In the genomic region with DNA sequence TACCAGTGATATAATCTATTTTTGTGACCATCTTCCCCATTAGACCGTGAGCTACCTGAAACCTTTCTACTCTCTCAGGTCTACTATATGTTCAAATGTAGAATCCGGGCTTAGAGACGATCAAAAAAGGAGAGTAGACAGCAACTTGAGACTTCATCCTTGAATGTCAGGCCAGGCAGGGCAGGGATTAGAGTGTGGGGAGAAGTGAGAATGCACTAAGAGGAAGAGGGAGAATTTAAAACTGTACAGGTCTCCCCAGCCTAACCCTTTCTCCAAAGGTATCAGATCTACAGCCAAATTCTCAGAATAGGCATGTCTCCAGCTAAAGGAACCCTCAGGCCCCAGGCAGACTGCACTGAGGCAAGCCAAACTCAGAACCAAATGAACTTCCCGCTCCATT, we compare ENCODE assay signal across 9 cellular contexts. TPM values are rescaled to one million over a fixed set of nuclear protein-coding genes. Genes with fewer than 3 reads are reported as not detected.
DNase-seq lines count a peak whose midpoint lies in the region; ATAC-seq and TF ChIP-seq lines count a peak whose summit lies in the region.
"Had no signal": no experiment of that assay in that cellular context is flagged by ENCODE, and none has a peak within 500 bp of the region (broad histone marks: within the 10 kb centered on the region; RNA-seq: fewer than 3 reads in every experiment).

No MANE protein-coding gene starts in this region.

- no peak for DNase-seq in activated CD4-positive, alpha-beta T cell treated with anti-CD3 and anti-CD28 coated beads, Interleukin-2, amount 10 ng/mL, durations not matched to agents 7 days and 5 days
- DNase-seq in activated CD4-positive, alpha-beta T cell treated with anti-CD3 and anti-CD28 coated beads for 1 hour, result no peak
- DNase-seq in activated naive CD8-positive, alpha-beta T cell treated with anti-CD3 and anti-CD28 coated beads, Interleukin-2, amount 10 ng/mL, durations not matched to agents 7 days and 5 days, result no peak
- DNase-seq in kidney epithelial cell (ENCODE audit: low read depth), result no peak
- no peak for DNase-seq in hypothalamus (lab: John Stamatoyannopoulos, UW)
- DNase-seq in NCI-H748 treated with DMSO at 0.1 percent for 48 hours (lab: John Stamatoyannopoulos, UW), result no peak
- DNase-seq: DMS153 had no signal

- H3K36me3 Mint-ChIP-seq in activated CD4-positive, alpha-beta T cell treated with anti-CD3 and anti-CD28 coated beads, Interleukin-2, amount 10 ng/mL, durations not matched to agents 7 days and 5 days (ENCODE audit: low read depth), result peaks cover 48% of the 10 kb centered on the region
- H3K36me3 Mint-ChIP-seq in activated naive CD8-positive, alpha-beta T cell treated with anti-CD3 and anti-CD28 coated beads, Interleukin-2, amount 10 ng/mL, durations not matched to agents 7 days and 5 days, result peaks cover 17% of the 10 kb centered on the region

- 48% methylated on average over 4 of the region's 4 CpGs for WGBS in thymus

- H3K36me3 ChIP-seq in kidney epithelial cell (ENCODE audit: control insufficient read depth, insufficient read depth, low read length) (no peaks in the 10 kb centered on the region), thymus (ENCODE audit: control insufficient read depth, insufficient read depth) (peaks cover 24% of the 10 kb centered on the region)

- no peak for TF ChIP-seq CTCF in kidney epithelial cell (IDR thresholded peaks at IDR 0.05; ENCODE audit: insufficient read depth, low read length, poor library complexity, severe bottlenecking)

- no peak for ATAC-seq in activated naive CD8-positive, alpha-beta T cell treated with anti-CD3 and anti-CD28 coated beads, Interleukin-2, amount 10 ng/mL, durations not matched to agents 7 days and 5 days (ENCODE audit: low read depth)
- ATAC-seq in GM21619 (IDR thresholded peaks at IDR 0.05; ENCODE audit: unreplicated experiment), result no peak

- peak overlapping the region; percentile 90 for H3K27ac Mint-ChIP-seq in activated CD4-positive, alpha-beta T cell treated with anti-CD3 and anti-CD28 coated beads, Interleukin-2, amount 10 ng/mL, durations not matched to agents 7 days and 5 days
- peak overlapping the region; percentile 91 for H3K27ac Mint-ChIP-seq in activated naive CD8-positive, alpha-beta T cell treated with anti-CD3 and anti-CD28 coated beads, Interleukin-2, amount 10 ng/mL, durations not matched to agents 7 days and 5 days

- no peaks in the 10 kb centered on the region for H3K27me3 Mint-ChIP-seq in activated CD4-positive, alpha-beta T cell treated with anti-CD3 and anti-CD28 coated beads, Interleukin-2, amount 10 ng/mL, durations not matched to agents 7 days and 5 days
- H3K27me3 Mint-ChIP-seq in activated naive CD8-positive, alpha-beta T cell treated with anti-CD3 and anti-CD28 coated beads, Interleukin-2, amount 10 ng/mL, durations not matched to agents 7 days and 5 days, result no peaks in the 10 kb centered on the region

- H3K27ac ChIP-seq in thymus (ENCODE audit: low read depth), result no peak overlapping the region

- CTCF ChIA-PET in activated CD4-positive, alpha-beta T cell treated with anti-CD3 and anti-CD28 coated beads, Interleukin-2, amount 10 ng/mL, durations not matched to agents 7 days and 5 days (lab: Charles Lee), result interaction anchor here (0.8 to 2.6 kb wide), 6 partner anchors 9 to 47 kb away, joined by 3 to 17 read pairs (median 4); partner anchors contain the start of gene ANAPC15

- H3K4me3 ChIP-seq in kidney epithelial cell (ENCODE audit: low read depth, low read length) (peak overlapping the region; percentile 66), thymus (ENCODE audit: low read length) (peak overlapping the region; percentile 67)

- H3K27me3 ChIP-seq in kidney epithelial cell (ENCODE audit: control insufficient read depth, insufficient read depth, low read length) (no peaks in the 10 kb centered on the region), thymus (ENCODE audit: control insufficient read depth, insufficient read depth) (no peaks in the 10 kb centered on the region)

- no peaks in the 10 kb centered on the region for H3K9me3 ChIP-seq in thymus (ENCODE audit: control insufficient read depth)

- peak overlapping the region; percentile 86 for H3K4me3 Mint-ChIP-seq in activated CD4-positive, alpha-beta T cell treated with anti-CD3 and anti-CD28 coated beads, Interleukin-2, amount 10 ng/mL, durations not matched to agents 7 days and 5 days
- H3K4me3 Mint-ChIP-seq in activated naive CD8-positive, alpha-beta T cell treated with anti-CD3 and anti-CD28 coated beads, Interleukin-2, amount 10 ng/mL, durations not matched to agents 7 days and 5 days, result peak overlapping the region; percentile 97

- POLR2A ChIA-PET in activated CD4-positive, alpha-beta T cell treated with anti-CD3 and anti-CD28 coated beads, Interleukin-2, amount 10 ng/mL, durations not matched to agents 7 days and 5 days (lab: Charles Lee), result no interaction called here
- POLR2A ChIA-PET in activated naive CD8-positive, alpha-beta T cell treated with anti-CD3 and anti-CD28 coated beads, Interleukin-2, amount 10 ng/mL, durations not matched to agents 7 days and 5 days (lab: Charles Lee), result interaction anchor here (0.8 to 4.7 kb wide), 4 partner anchors 10 to 21 kb away, joined by 3 to 27 read pairs (median 4); partner anchors contain the start of gene ANAPC15

- H3K9me3 Mint-ChIP-seq in activated CD4-positive, alpha-beta T cell treated with anti-CD3 and anti-CD28 coated beads, Interleukin-2, amount 10 ng/mL, durations not matched to agents 7 days and 5 days, result no peaks in the 10 kb centered on the region
- no peaks in the 10 kb centered on the region for H3K9me3 Mint-ChIP-seq in activated naive CD8-positive, alpha-beta T cell treated with anti-CD3 and anti-CD28 coated beads, Interleukin-2, amount 10 ng/mL, durations not matched to agents 7 days and 5 days

- H3K4me1 ChIP-seq in thymus (ENCODE audit: control insufficient read depth, insufficient read depth, low read length), result peaks cover 15% of the 10 kb centered on the region

- H3K4me1 Mint-ChIP-seq in activated CD4-positive, alpha-beta T cell treated with anti-CD3 and anti-CD28 coated beads, Interleukin-2, amount 10 ng/mL, durations not matched to agents 7 days and 5 days, result peaks cover 41% of the 10 kb centered on the region
- H3K4me1 Mint-ChIP-seq in activated naive CD8-positive, alpha-beta T cell treated with anti-CD3 and anti-CD28 coated beads, Interleukin-2, amount 10 ng/mL, durations not matched to agents 7 days and 5 days, result peaks cover 35% of the 10 kb centered on the region

RNA-seq across cellular contexts. Expression of gene LAMTOR1, which starts 0.9 kb away (rescaled TPM):
- total RNA-seq in activated CD4-positive, alpha-beta T cell treated with anti-CD3 and anti-CD28 coated beads, Interleukin-2, amount 10 ng/mL, durations not matched to agents 7 days and 5 days, result 10 to 100 TPM; 68.1 to 70.4 TPM
- 10 to 100 TPM; 65.6 to 70.5 TPM for total RNA-seq in activated naive CD8-positive, alpha-beta T cell treated with anti-CD3 and anti-CD28 coated beads, Interleukin-2, amount 10 ng/mL, durations not matched to agents 7 days and 5 days
- total RNA-seq in kidney epithelial cell, result 201 and 207 TPM in 2 replicates
- polyA plus RNA-seq in thymus, result 104 TPM

RNA-seq across cellular contexts. Expression of gene TOMT, which starts 3.6 kb away (rescaled TPM):
- not detected for total RNA-seq in activated CD4-positive, alpha-beta T cell treated with anti-CD3 and anti-CD28 coated beads, Interleukin-2, amount 10 ng/mL, durations not matched to agents 7 days and 5 days
- not detected for total RNA-seq in activated naive CD8-positive, alpha-beta T cell treated with anti-CD3 and anti-CD28 coated beads, Interleukin-2, amount 10 ng/mL, durations not matched to agents 7 days and 5 days
- total RNA-seq in kidney epithelial cell, result not detected in 2 replicates
- not detected for polyA plus RNA-seq in thymus

RNA-seq across cellular contexts. Expression of gene ANAPC15, which starts 10.3 kb away (rescaled TPM):
- 10 to 100 TPM; 74.5 to 79.6 TPM for total RNA-seq in activated CD4-positive, alpha-beta T cell treated with anti-CD3 and anti-CD28 coated beads, Interleukin-2, amount 10 ng/mL, durations not matched to agents 7 days and 5 days
- 10 to 100 TPM; 49.0 to 52.5 TPM for total RNA-seq in activated naive CD8-positive, alpha-beta T cell treated with anti-CD3 and anti-CD28 coated beads, Interleukin-2, amount 10 ng/mL, durations not matched to agents 7 days and 5 days
- total RNA-seq in kidney epithelial cell, result 31.7 and 31.8 TPM in 2 replicates
- polyA plus RNA-seq in thymus, result 56.3 TPM

RNA-seq across cellular contexts. Expression of gene LRRC51, which starts 21.5 kb away (rescaled TPM):
- 1 to 10 TPM; 9.3 to 9.5 TPM for total RNA-seq in activated CD4-positive, alpha-beta T cell treated with anti-CD3 and anti-CD28 coated beads, Interleukin-2, amount 10 ng/mL, durations not matched to agents 7 days and 5 days
- total RNA-seq in activated naive CD8-positive, alpha-beta T cell treated with anti-CD3 and anti-CD28 coated beads, Interleukin-2, amount 10 ng/mL, durations not matched to agents 7 days and 5 days, result 1 to 10 TPM; 4.3 to 5.1 TPM
- total RNA-seq in kidney epithelial cell, result 5.7 and 7.3 TPM in 2 replicates
- polyA plus RNA-seq in thymus, result 5.3 TPM

RNA-seq across cellular contexts. Expression of gene NUMA1, which starts 21.8 kb away (rescaled TPM):
- 100 to 1,000 TPM; 217 to 227 TPM for total RNA-seq in activated CD4-positive, alpha-beta T cell treated with anti-CD3 and anti-CD28 coated beads, Interleukin-2, amount 10 ng/mL, durations not matched to agents 7 days and 5 days
- total RNA-seq in activated naive CD8-positive, alpha-beta T cell treated with anti-CD3 and anti-CD28 coated beads, Interleukin-2, amount 10 ng/mL, durations not matched to agents 7 days and 5 days, result 100 to 1,000 TPM; 262 to 263 TPM
- 144 and 157 TPM in 2 replicates for total RNA-seq in kidney epithelial cell
- 210 TPM for polyA plus RNA-seq in thymus
